ENCODE assay signal across 1 cellular context in the genomic region with DNA sequence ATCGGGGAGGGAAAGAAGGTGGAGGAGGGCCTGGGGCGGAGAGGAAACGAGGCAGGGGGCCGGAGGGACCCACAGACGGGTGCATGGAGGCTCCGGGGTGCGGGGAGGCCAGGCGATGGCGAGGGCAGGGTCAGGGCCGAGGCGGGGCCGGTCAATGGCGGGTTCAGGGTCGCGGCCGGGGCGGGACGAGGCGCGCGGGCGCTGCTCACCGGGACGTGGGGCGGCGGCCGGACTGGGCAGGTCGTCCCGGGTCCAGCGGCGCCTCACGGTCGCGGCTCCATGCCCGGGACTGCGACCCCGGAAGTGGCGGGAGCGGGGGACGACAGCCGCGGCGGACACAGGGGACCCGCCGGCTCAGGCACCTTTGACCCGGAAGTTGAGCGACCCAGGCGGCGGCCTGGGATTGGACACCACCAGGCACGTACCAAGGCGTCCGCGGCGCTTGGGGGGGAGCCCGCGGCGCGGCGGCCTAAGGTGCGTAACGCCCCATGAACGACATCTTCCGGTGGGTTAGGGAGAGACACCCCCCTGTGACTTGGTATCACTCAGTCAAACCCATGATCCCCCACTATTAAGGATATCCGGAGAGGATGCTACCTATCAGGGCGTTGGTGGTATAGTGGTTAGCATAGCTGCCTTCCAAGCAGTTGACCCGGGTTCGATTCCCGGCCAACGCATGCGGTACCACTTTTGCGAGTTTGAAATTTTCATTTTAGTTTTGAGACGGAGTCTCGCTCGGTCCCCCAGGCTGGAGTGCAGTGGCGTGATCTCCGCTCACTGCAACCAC.
A peak's percentile ranks its signal among the peaks of the same experiment; 100 is the strongest.
TF ChIP-seq lines count a peak whose summit lies in the region.

A gene (minus strand): TSS at position 378 of the 787 bp plus-strand sequence. CDS start 3,936 bp downstream, outside the sequence.

TF ChIP-seq in HepG2, 621 proteins besides CTCF, POLR2A, EP300 and RAD21 (continued from another document and continues in another):
- TF ChIP-seq, protein P1, sequence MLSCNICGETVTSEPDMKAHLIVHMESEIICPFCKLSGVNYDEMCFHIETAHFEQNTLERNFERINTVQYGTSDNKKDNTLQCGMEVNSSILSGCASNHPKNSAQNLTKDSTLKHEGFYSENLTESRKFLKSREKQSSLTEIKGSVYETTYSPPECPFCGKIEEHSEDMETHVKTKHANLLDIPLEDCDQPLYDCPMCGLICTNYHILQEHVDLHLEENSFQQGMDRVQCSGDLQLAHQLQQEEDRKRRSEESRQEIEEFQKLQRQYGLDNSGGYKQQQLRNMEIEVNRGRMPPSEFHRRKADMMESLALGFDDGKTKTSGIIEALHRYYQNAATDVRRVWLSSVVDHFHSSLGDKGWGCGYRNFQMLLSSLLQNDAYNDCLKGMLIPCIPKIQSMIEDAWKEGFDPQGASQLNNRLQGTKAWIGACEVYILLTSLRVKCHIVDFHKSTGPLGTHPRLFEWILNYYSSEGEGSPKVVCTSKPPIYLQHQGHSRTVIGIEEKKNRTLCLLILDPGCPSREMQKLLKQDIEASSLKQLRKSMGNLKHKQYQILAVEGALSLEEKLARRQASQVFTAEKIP (CRISPR knock-in tag; IDR thresholded peaks at IDR 0.05; ENCODE audit: borderline replicate concordance) = no peak
- TF ChIP-seq MXD4 (CRISPR knock-in tag; IDR thresholded peaks at IDR 0.05) (peak; percentile 66; the same call in 1 of the 2 replicates), SP140L (CRISPR knock-in tag; IDR thresholded peaks at IDR 0.05; ENCODE audit: borderline replicate concordance) (no peak), ADNP (CRISPR knock-in tag; IDR thresholded peaks at IDR 0.05) (no peak), NCOR1 (IDR thresholded peaks at IDR 0.05; ENCODE audit: borderline replicate concordance, low read length) (no peak; the same call in 1 of the 2 replicates), U2AF2 (IDR thresholded peaks at IDR 0.05; ENCODE audit: low read depth, low read length) (no peak), RAD51 (IDR thresholded peaks at IDR 0.05; ENCODE audit: borderline replicate concordance) (no peak), ZNF337 (CRISPR knock-in tag; IDR thresholded peaks at IDR 0.05; ENCODE audit: borderline replicate concordance, low read depth) (peak; percentile 62; the same call in 1 of the 2 replicates), RFX3 (CRISPR knock-in tag; IDR thresholded peaks at IDR 0.05) (0 out of 2 replicates have a peak, but pooled peaks have one; percentile 14), KAT8 (CRISPR knock-in tag; IDR thresholded peaks at IDR 0.05) (peak; percentile 97), SNAPC2 (CRISPR knock-in tag; IDR thresholded peaks at IDR 0.05) (no peak), HIVEP1 (CRISPR knock-in tag; IDR thresholded peaks at IDR 0.05) (peak; percentile 70; the same call in 1 of the 2 replicates), ZZZ3 (CRISPR knock-in tag; IDR thresholded peaks at IDR 0.05; ENCODE audit: borderline replicate concordance) (peak; percentile 85; the same call in 1 of the 2 replicates), ZSCAN20 (CRISPR knock-in tag; IDR thresholded peaks at IDR 0.05; ENCODE audit: borderline replicate concordance) (no peak), ZNF672 (CRISPR knock-in tag; IDR thresholded peaks at IDR 0.05) (no peak), ZNF570 (CRISPR knock-in tag; IDR thresholded peaks at IDR 0.05; ENCODE audit: borderline replicate concordance) (no peak), SKI (IDR thresholded peaks at IDR 0.05; ENCODE audit: partially characterized antibody) (peak; percentile 59), ZNF556 (CRISPR knock-in tag; IDR thresholded peaks at IDR 0.05; ENCODE audit: borderline replicate concordance) (peak; percentile 70; the same call in 1 of the 2 replicates), HNRNPUL1 (IDR thresholded peaks at IDR 0.05; ENCODE audit: low read depth, low read length) (no peak), NFKB2 (CRISPR knock-in tag; IDR thresholded peaks at IDR 0.05; ENCODE audit: borderline replicate concordance) (no peak), KLF6 (CRISPR knock-in tag; IDR thresholded peaks at IDR 0.05) (peak; percentile 71), ZNF713 (CRISPR knock-in tag; IDR thresholded peaks at IDR 0.05) (0 out of 2 replicates have a peak, but pooled peaks have one; percentile 72)
- TF ChIP-seq, protein P2, sequence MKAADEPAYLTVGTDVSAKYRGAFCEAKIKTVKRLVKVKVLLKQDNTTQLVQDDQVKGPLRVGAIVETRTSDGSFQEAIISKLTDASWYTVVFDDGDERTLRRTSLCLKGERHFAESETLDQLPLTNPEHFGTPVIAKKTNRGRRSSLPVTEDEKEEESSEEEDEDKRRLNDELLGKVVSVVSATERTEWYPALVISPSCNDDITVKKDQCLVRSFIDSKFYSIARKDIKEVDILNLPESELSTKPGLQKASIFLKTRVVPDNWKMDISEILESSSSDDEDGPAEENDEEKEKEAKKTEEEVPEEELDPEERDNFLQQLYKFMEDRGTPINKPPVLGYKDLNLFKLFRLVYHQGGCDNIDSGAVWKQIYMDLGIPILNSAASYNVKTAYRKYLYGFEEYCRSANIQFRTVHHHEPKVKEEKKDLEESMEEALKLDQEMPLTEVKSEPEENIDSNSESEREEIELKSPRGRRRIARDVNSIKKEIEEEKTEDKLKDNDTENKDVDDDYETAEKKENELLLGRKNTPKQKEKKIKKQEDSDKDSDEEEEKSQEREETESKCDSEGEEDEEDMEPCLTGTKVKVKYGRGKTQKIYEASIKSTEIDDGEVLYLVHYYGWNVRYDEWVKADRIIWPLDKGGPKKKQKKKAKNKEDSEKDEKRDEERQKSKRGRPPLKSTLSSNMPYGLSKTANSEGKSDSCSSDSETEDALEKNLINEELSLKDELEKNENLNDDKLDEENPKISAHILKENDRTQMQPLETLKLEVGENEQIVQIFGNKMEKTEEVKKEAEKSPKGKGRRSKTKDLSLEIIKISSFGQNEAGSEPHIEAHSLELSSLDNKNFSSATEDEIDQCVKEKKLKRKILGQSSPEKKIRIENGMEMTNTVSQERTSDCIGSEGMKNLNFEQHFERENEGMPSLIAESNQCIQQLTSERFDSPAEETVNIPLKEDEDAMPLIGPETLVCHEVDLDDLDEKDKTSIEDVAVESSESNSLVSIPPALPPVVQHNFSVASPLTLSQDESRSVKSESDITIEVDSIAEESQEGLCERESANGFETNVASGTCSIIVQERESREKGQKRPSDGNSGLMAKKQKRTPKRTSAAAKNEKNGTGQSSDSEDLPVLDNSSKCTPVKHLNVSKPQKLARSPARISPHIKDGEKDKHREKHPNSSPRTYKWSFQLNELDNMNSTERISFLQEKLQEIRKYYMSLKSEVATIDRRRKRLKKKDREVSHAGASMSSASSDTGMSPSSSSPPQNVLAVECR (CRISPR knock-in tag; IDR thresholded peaks at IDR 0.05; ENCODE audit: borderline replicate concordance) = peak; percentile 86; the same call in 1 of the 2 replicates
- TF ChIP-seq, protein P3, sequence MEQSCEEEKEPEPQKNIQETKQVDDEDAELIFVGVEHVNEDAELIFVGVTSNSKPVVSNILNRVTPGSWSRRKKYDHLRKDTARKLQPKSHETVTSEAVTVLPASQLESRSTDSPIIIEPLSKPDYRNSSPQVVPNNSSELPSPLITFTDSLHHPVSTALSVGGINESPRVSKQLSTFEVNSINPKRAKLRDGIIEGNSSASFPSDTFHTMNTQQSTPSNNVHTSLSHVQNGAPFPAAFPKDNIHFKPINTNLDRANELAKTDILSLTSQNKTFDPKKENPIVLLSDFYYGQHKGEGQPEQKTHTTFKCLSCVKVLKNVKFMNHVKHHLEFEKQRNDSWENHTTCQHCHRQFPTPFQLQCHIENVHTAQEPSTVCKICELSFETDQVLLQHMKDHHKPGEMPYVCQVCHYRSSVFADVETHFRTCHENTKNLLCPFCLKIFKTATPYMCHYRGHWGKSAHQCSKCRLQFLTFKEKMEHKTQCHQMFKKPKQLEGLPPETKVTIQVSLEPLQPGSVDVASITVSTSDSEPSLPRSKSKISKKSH (CRISPR knock-in tag; IDR thresholded peaks at IDR 0.05; ENCODE audit: borderline replicate concordance) = no peak
- TF ChIP-seq, protein P4, sequence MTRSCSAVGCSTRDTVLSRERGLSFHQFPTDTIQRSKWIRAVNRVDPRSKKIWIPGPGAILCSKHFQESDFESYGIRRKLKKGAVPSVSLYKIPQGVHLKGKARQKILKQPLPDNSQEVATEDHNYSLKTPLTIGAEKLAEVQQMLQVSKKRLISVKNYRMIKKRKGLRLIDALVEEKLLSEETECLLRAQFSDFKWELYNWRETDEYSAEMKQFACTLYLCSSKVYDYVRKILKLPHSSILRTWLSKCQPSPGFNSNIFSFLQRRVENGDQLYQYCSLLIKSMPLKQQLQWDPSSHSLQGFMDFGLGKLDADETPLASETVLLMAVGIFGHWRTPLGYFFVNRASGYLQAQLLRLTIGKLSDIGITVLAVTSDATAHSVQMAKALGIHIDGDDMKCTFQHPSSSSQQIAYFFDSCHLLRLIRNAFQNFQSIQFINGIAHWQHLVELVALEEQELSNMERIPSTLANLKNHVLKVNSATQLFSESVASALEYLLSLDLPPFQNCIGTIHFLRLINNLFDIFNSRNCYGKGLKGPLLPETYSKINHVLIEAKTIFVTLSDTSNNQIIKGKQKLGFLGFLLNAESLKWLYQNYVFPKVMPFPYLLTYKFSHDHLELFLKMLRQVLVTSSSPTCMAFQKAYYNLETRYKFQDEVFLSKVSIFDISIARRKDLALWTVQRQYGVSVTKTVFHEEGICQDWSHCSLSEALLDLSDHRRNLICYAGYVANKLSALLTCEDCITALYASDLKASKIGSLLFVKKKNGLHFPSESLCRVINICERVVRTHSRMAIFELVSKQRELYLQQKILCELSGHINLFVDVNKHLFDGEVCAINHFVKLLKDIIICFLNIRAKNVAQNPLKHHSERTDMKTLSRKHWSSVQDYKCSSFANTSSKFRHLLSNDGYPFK (CRISPR knock-in tag; IDR thresholded peaks at IDR 0.05; ENCODE audit: borderline replicate concordance) = peak; percentile 80
- TF ChIP-seq, protein P5, sequence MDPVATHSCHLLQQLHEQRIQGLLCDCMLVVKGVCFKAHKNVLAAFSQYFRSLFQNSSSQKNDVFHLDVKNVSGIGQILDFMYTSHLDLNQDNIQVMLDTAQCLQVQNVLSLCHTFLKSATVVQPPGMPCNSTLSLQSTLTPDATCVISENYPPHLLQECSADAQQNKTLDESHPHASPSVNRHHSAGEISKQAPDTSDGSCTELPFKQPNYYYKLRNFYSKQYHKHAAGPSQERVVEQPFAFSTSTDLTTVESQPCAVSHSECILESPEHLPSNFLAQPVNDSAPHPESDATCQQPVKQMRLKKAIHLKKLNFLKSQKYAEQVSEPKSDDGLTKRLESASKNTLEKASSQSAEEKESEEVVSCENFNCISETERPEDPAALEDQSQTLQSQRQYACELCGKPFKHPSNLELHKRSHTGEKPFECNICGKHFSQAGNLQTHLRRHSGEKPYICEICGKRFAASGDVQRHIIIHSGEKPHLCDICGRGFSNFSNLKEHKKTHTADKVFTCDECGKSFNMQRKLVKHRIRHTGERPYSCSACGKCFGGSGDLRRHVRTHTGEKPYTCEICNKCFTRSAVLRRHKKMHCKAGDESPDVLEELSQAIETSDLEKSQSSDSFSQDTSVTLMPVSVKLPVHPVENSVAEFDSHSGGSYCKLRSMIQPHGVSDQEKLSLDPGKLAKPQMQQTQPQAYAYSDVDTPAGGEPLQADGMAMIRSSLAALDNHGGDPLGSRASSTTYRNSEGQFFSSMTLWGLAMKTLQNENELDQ (CRISPR knock-in tag; IDR thresholded peaks at IDR 0.05; ENCODE audit: borderline replicate concordance) = no peak
- TF ChIP-seq, protein P6, sequence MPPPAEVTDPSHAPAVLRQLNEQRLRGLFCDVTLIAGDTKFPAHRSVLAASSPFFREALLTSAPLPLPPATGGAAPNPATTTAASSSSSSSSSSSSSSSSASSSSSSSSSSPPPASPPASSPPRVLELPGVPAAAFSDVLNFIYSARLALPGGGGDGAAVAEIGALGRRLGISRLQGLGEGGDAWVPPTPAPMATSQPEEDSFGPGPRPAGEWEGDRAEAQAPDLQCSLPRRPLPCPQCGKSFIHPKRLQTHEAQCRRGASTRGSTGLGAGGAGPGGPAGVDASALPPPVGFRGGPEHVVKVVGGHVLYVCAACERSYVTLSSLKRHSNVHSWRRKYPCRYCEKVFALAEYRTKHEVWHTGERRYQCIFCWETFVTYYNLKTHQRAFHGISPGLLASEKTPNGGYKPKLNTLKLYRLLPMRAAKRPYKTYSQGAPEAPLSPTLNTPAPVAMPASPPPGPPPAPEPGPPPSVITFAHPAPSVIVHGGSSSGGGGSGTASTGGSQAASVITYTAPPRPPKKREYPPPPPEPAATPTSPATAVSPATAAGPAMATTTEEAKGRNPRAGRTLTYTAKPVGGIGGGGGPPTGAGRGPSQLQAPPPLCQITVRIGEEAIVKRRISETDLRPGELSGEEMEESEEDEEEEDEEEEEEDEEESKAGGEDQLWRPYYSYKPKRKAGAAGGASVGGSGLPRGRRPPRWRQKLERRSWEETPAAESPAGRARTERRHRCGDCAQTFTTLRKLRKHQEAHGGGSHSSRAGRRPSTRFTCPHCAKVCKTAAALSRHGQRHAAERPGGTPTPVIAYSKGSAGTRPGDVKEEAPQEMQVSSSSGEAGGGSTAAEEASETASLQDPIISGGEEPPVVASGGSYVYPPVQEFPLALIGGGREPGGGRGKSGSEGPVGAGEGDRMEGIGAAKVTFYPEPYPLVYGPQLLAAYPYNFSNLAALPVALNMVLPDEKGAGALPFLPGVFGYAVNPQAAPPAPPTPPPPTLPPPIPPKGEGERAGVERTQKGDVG (CRISPR knock-in tag; IDR thresholded peaks at IDR 0.05; ENCODE audit: borderline replicate concordance) = peak; percentile 80
- TF ChIP-seq, protein P7, sequence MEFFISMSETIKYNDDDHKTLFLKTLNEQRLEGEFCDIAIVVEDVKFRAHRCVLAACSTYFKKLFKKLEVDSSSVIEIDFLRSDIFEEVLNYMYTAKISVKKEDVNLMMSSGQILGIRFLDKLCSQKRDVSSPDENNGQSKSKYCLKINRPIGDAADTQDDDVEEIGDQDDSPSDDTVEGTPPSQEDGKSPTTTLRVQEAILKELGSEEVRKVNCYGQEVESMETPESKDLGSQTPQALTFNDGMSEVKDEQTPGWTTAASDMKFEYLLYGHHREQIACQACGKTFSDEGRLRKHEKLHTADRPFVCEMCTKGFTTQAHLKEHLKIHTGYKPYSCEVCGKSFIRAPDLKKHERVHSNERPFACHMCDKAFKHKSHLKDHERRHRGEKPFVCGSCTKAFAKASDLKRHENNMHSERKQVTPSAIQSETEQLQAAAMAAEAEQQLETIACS (CRISPR knock-in tag; IDR thresholded peaks at IDR 0.05) = no peak
- TF ChIP-seq, protein P8, sequence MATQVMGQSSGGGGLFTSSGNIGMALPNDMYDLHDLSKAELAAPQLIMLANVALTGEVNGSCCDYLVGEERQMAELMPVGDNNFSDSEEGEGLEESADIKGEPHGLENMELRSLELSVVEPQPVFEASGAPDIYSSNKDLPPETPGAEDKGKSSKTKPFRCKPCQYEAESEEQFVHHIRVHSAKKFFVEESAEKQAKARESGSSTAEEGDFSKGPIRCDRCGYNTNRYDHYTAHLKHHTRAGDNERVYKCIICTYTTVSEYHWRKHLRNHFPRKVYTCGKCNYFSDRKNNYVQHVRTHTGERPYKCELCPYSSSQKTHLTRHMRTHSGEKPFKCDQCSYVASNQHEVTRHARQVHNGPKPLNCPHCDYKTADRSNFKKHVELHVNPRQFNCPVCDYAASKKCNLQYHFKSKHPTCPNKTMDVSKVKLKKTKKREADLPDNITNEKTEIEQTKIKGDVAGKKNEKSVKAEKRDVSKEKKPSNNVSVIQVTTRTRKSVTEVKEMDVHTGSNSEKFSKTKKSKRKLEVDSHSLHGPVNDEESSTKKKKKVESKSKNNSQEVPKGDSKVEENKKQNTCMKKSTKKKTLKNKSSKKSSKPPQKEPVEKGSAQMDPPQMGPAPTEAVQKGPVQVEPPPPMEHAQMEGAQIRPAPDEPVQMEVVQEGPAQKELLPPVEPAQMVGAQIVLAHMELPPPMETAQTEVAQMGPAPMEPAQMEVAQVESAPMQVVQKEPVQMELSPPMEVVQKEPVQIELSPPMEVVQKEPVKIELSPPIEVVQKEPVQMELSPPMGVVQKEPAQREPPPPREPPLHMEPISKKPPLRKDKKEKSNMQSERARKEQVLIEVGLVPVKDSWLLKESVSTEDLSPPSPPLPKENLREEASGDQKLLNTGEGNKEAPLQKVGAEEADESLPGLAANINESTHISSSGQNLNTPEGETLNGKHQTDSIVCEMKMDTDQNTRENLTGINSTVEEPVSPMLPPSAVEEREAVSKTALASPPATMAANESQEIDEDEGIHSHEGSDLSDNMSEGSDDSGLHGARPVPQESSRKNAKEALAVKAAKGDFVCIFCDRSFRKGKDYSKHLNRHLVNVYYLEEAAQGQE (IDR thresholded peaks at IDR 0.05; ENCODE audit: borderline replicate concordance in 1 of 2, low read depth in 1 of 2, low read length in 2 of 2) = 0 out of 4 replicates have a peak, but pooled peaks of 1 of the 2 experiments have one; percentile 27
